In the genomic region with DNA sequence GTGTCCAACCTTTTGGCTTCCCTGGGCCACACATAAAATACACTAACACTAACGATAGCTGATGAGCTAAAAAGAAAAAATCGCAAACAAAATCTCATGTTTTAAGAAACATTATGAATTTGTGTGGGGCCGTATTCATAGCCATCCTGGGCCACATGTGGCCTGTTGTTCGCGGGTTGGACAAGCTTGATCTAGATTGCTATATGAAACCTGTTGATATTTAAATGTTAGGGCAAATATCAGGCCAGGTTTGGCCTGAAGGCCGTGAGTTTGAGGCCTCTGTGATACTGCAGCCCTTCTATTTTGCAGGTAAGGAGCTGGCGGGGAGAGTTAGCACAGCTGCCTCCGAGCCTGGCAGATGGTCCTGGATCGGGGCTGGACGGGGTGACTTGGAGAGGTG, we compare ENCODE assay signal across 14 cellular contexts.
"Had no signal": no experiment of that assay in that cellular context is flagged by ENCODE, and none has a peak within 500 bp of the region (broad histone marks: within the 10 kb centered on the region; RNA-seq: fewer than 3 reads in every experiment).

No MANE protein-coding gene starts in this region.

- ATAC-seq: esophagus mucosa; pancreas; stimulated activated effector memory CD8-positive, alpha-beta T cell treated with anti-CD3 and anti-CD28 coated beads, Interleukin-12 subunit alpha, Interleukin-12 subunit beta, amount 100 ng/mL, for 72 hours; T-helper 17 cell; WTC11 had no signal

- DNase-seq: activated CD4-positive, alpha-beta memory T cell treated with anti-CD3 and anti-CD28 coated beads, Interleukin-2, amount 10 ng/mL, durations not matched to agents 7 days and 5 days; activated CD4-positive, alpha-beta T cell treated with anti-CD3 and anti-CD28 coated beads for 4 hours; activated naive CD4-positive, alpha-beta T cell treated with anti-CD3 and anti-CD28 coated beads, Interleukin-2, amount 50 U/mL, for 16 hours; activated T-cell treated with anti-CD3 and anti-CD28 coated beads, Interleukin-2, amount 50 U/mL, for 24 hours; amniotic stem cell; caudate nucleus; hypothalamus; T-helper 17 cell; tibial artery had no signal

- H3K9me3 ChIP-seq: pancreas, tibial artery had no signal

- FAIRE-seq: colon, pancreas had no signal

- H3K27ac ChIP-seq: pancreas, tibial artery had no signal

- H3K36me3 Mint-ChIP-seq: WTC11 had no signal

- H3K9me3 Mint-ChIP-seq: activated CD4-positive, alpha-beta memory T cell treated with anti-CD3 and anti-CD28 coated beads, Interleukin-2, amount 10 ng/mL, durations not matched to agents 7 days and 5 days; activated T-cell treated with anti-CD3 and anti-CD28 coated beads, Interleukin-2, amount 50 U/mL, for 24 hours; stimulated activated effector memory CD8-positive, alpha-beta T cell treated with anti-CD3 and anti-CD28 coated beads, Interleukin-12 subunit alpha, Interleukin-12 subunit beta, amount 100 ng/mL, for 72 hours; WTC11 had no signal

- H3K36me3 ChIP-seq: pancreas, tibial artery had no signal

- H3K27me3 ChIP-seq: pancreas, tibial artery had no signal

- H3K27me3 Mint-ChIP-seq: activated CD4-positive, alpha-beta memory T cell treated with anti-CD3 and anti-CD28 coated beads, Interleukin-2, amount 10 ng/mL, durations not matched to agents 7 days and 5 days had no signal

- H3K4me3 Mint-ChIP-seq: activated CD4-positive, alpha-beta memory T cell treated with anti-CD3 and anti-CD28 coated beads, Interleukin-2, amount 10 ng/mL, durations not matched to agents 7 days and 5 days; activated T-cell treated with anti-CD3 and anti-CD28 coated beads, Interleukin-2, amount 50 U/mL, for 24 hours; stimulated activated effector memory CD8-positive, alpha-beta T cell treated with anti-CD3 and anti-CD28 coated beads, Interleukin-12 subunit alpha, Interleukin-12 subunit beta, amount 100 ng/mL, for 72 hours; T-helper 17 cell; WTC11 had no signal

- H3K4me3 ChIP-seq: pancreas, tibial artery had no signal

- H3K27ac Mint-ChIP-seq: activated CD4-positive, alpha-beta memory T cell treated with anti-CD3 and anti-CD28 coated beads, Interleukin-2, amount 10 ng/mL, durations not matched to agents 7 days and 5 days; activated T-cell treated with anti-CD3 and anti-CD28 coated beads, Interleukin-2, amount 50 U/mL, for 24 hours; stimulated activated effector memory CD8-positive, alpha-beta T cell treated with anti-CD3 and anti-CD28 coated beads, Interleukin-12 subunit alpha, Interleukin-12 subunit beta, amount 100 ng/mL, for 72 hours; T-helper 17 cell; WTC11 had no signal
